ENCODE assay signal across 8 cellular contexts in genomic region chr12:51326762-51327439, GRCh38. TPM values are rescaled to one million over a fixed set of nuclear protein-coding genes. Genes with fewer than 3 reads are reported as not detected.
DNase-seq lines count a peak whose midpoint lies in the region; ATAC-seq, FAIRE-seq and TF ChIP-seq lines count a peak whose summit lies in the region.

No MANE protein-coding gene starts in this region.

- no peaks in the 10 kb centered on the region for H3K36me3 ChIP-seq in bronchial epithelial cell (ENCODE audit: control insufficient read depth, insufficient read depth, low read length)
- no peaks in the 10 kb centered on the region for H3K36me3 ChIP-seq in mucosa of descending colon (ENCODE audit: low read depth)

- TF ChIP-seq CTCF in bronchial epithelial cell (IDR thresholded peaks at IDR 0.05; ENCODE audit: insufficient read depth, low read length, severe bottlenecking) (no peak), mucosa of descending colon (IDR thresholded peaks at IDR 0.05) (no peak), D721Med (IDR thresholded peaks at IDR 0.05; ENCODE audit: insufficient read depth, missing control alignments) (no peak)

- DNase-seq in CMK (ENCODE audit: low read depth) (peak; percentile 73), NCI-H226 (peak; percentile 83), bronchial epithelial cell (ENCODE audit: low read depth) (peak; percentile 50), mucosa of descending colon (no peak), D721Med (ENCODE audit: insufficient read length, low spot score) (no peak), NCI-H524 (lab: John Stamatoyannopoulos, UW) (no peak), NCI-H510A (lab: John Stamatoyannopoulos, UW) (no peak)

- intact Hi-C loops in mucosa of descending colon (cut with DNase I, micrococcal nuclease), result no loop called here

- ATAC-seq in GM21423 (IDR thresholded peaks at IDR 0.05; ENCODE audit: unreplicated experiment), result peak; percentile 39
- peak; percentile 49 for ATAC-seq in mucosa of descending colon

- no peaks in the 10 kb centered on the region for H3K4me1 ChIP-seq in mucosa of descending colon (ENCODE audit: low read depth)

- no peaks in the 10 kb centered on the region for H3K27me3 ChIP-seq in bronchial epithelial cell (ENCODE audit: control insufficient read depth, insufficient read depth, low read length)

- no peaks in the 10 kb centered on the region for H3K9me3 ChIP-seq in mucosa of descending colon

- no peak overlapping the region for H3K4me3 ChIP-seq in bronchial epithelial cell (ENCODE audit: low read depth, low read length)
- H3K4me3 ChIP-seq in mucosa of descending colon, result no peak overlapping the region

- FAIRE-seq in bronchial epithelial cell (lab: Jason Lieb, UNC) (no peak), D721Med (lab: Jason Lieb, UNC) (no peak)

RNA-seq across cellular contexts. Expression of gene BIN2, which starts 2.9 kb away (rescaled TPM):
- under 0.01 TPM in 1 of 2 replicates, not detected in the other for total RNA-seq in bronchial epithelial cell
- 1 to 10 TPM; 5.6 to 9.8 (median 7.3) TPM for total RNA-seq in mucosa of descending colon

RNA-seq across cellular contexts. Expression of gene CELA1, which starts 19.6 kb away (rescaled TPM):
- total RNA-seq in bronchial epithelial cell (not detected in 2 replicates), mucosa of descending colon (not detected)

RNA-seq across cellular contexts. Expression of gene SMAGP, which starts 56.7 kb away (rescaled TPM):
- total RNA-seq in bronchial epithelial cell, result 7.4 and 23.8 TPM in 2 replicates
- 10 to 100 TPM; 35.0 to 88.6 (median 85.6) TPM for total RNA-seq in mucosa of descending colon

Comparison
In these comparisons a context has a peak if more than half of its experiments do, and no peak if none do; other contexts are left out.
1. DNase-seq: peak in CMK (single experiment), NCI-H226 (single experiment) and bronchial epithelial cell (single experiment); none in mucosa of descending colon (0 of 3), D721Med (single experiment), NCI-H524 (0 of 2) and NCI-H510A (single experiment).